Comparison of ENCODE assay signal across 1 cellular context in genomic region chr17:62648247-62648953, GRCh38.
TF ChIP-seq lines count a peak whose summit lies in the region.

No MANE protein-coding gene starts in this region.

TF ChIP-seq in H1, 55 proteins besides CTCF, POLR2A, EP300 and RAD21:
- TF ChIP-seq BCL11A (IDR thresholded peaks at IDR 0.05; ENCODE audit: low read depth in 2 of 2, low read length in 2 of 2) = no peak
- no peak for TF ChIP-seq POU5F1 (IDR thresholded peaks at IDR 0.05; ENCODE audit: low read depth, low read length)
- TF ChIP-seq BRCA1 (IDR thresholded peaks at IDR 0.05; ENCODE audit: low read depth, low read length) = no peak
- TF ChIP-seq SUZ12 (IDR thresholded peaks at IDR 0.05; ENCODE audit: low read length) = no peak
- TF ChIP-seq PHF8 (conservative IDR thresholded peaks at IDR 0.05; ENCODE audit: low read depth, low read length) = no peak
- no peak for TF ChIP-seq HDAC2 (IDR thresholded peaks at IDR 0.05; ENCODE audit: borderline replicate concordance in 1 of 2, low read depth in 2 of 2, low read length in 2 of 2)
- no peak for TF ChIP-seq NRF1 (IDR thresholded peaks at IDR 0.05; ENCODE audit: low read depth, low read length)
- no peak for TF ChIP-seq SIN3A (conservative IDR thresholded peaks at IDR 0.05 in 1 of 2, IDR thresholded peaks at IDR 0.05 in 1 of 2; ENCODE audit: low read depth in 1 of 2, low read length in 2 of 2)
- TF ChIP-seq RXRA (IDR thresholded peaks at IDR 0.05; ENCODE audit: insufficient read depth, low read depth, low read length) = no peak
- TF ChIP-seq KDM1A (IDR thresholded peaks at IDR 0.05; ENCODE audit: borderline replicate concordance, low read length) = no peak
- TF ChIP-seq RNF2 (IDR thresholded peaks at IDR 0.05; ENCODE audit: borderline replicate concordance, low read depth, low read length, missing control alignments, poor library complexity, severe bottlenecking) = no peak
